Comparison of ENCODE assay signal across 1 cellular context in the genomic region with DNA sequence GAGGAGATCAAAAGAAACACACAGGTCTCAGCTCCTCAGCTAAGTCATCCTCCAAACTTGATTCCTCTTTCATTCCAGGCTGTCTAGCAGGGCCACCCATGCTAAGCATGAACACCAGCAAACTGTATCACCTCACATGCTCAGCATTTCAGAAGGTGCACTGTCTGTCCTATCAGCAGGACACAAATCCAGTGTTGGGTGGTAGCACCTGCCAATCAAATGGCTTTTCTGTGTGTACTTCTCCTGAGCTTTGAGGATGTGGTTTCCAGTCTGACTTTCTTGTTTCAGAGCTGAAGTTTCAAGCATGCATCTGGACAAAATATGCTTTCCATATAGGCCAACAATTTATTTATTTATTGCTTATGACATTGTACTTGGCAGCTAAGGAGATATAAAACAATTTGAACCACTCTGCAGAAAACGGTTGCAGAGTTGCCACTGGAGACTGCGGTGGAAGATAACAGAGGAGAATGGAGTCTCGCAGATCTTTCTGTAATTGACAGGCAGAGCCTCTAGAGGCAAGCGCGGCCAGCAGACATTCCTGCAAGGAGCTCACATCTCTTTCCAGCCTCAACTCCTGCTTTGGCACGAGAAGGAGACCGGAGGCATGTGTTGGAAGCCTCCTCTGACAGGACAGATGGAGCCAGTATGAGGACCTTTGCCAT.
TF ChIP-seq lines count a peak whose summit lies in the region.

No MANE protein-coding gene starts in this region.

TF ChIP-seq in H1, 55 proteins besides CTCF, POLR2A, EP300 and RAD21 (continued from another document):
- no peak for TF ChIP-seq TEAD4 (IDR thresholded peaks at IDR 0.05; ENCODE audit: low read depth, low read length)
- no peak for TF ChIP-seq GABPA (IDR thresholded peaks at IDR 0.05; ENCODE audit: borderline replicate concordance, insufficient read depth, low read length)
- TF ChIP-seq, protein P1, sequence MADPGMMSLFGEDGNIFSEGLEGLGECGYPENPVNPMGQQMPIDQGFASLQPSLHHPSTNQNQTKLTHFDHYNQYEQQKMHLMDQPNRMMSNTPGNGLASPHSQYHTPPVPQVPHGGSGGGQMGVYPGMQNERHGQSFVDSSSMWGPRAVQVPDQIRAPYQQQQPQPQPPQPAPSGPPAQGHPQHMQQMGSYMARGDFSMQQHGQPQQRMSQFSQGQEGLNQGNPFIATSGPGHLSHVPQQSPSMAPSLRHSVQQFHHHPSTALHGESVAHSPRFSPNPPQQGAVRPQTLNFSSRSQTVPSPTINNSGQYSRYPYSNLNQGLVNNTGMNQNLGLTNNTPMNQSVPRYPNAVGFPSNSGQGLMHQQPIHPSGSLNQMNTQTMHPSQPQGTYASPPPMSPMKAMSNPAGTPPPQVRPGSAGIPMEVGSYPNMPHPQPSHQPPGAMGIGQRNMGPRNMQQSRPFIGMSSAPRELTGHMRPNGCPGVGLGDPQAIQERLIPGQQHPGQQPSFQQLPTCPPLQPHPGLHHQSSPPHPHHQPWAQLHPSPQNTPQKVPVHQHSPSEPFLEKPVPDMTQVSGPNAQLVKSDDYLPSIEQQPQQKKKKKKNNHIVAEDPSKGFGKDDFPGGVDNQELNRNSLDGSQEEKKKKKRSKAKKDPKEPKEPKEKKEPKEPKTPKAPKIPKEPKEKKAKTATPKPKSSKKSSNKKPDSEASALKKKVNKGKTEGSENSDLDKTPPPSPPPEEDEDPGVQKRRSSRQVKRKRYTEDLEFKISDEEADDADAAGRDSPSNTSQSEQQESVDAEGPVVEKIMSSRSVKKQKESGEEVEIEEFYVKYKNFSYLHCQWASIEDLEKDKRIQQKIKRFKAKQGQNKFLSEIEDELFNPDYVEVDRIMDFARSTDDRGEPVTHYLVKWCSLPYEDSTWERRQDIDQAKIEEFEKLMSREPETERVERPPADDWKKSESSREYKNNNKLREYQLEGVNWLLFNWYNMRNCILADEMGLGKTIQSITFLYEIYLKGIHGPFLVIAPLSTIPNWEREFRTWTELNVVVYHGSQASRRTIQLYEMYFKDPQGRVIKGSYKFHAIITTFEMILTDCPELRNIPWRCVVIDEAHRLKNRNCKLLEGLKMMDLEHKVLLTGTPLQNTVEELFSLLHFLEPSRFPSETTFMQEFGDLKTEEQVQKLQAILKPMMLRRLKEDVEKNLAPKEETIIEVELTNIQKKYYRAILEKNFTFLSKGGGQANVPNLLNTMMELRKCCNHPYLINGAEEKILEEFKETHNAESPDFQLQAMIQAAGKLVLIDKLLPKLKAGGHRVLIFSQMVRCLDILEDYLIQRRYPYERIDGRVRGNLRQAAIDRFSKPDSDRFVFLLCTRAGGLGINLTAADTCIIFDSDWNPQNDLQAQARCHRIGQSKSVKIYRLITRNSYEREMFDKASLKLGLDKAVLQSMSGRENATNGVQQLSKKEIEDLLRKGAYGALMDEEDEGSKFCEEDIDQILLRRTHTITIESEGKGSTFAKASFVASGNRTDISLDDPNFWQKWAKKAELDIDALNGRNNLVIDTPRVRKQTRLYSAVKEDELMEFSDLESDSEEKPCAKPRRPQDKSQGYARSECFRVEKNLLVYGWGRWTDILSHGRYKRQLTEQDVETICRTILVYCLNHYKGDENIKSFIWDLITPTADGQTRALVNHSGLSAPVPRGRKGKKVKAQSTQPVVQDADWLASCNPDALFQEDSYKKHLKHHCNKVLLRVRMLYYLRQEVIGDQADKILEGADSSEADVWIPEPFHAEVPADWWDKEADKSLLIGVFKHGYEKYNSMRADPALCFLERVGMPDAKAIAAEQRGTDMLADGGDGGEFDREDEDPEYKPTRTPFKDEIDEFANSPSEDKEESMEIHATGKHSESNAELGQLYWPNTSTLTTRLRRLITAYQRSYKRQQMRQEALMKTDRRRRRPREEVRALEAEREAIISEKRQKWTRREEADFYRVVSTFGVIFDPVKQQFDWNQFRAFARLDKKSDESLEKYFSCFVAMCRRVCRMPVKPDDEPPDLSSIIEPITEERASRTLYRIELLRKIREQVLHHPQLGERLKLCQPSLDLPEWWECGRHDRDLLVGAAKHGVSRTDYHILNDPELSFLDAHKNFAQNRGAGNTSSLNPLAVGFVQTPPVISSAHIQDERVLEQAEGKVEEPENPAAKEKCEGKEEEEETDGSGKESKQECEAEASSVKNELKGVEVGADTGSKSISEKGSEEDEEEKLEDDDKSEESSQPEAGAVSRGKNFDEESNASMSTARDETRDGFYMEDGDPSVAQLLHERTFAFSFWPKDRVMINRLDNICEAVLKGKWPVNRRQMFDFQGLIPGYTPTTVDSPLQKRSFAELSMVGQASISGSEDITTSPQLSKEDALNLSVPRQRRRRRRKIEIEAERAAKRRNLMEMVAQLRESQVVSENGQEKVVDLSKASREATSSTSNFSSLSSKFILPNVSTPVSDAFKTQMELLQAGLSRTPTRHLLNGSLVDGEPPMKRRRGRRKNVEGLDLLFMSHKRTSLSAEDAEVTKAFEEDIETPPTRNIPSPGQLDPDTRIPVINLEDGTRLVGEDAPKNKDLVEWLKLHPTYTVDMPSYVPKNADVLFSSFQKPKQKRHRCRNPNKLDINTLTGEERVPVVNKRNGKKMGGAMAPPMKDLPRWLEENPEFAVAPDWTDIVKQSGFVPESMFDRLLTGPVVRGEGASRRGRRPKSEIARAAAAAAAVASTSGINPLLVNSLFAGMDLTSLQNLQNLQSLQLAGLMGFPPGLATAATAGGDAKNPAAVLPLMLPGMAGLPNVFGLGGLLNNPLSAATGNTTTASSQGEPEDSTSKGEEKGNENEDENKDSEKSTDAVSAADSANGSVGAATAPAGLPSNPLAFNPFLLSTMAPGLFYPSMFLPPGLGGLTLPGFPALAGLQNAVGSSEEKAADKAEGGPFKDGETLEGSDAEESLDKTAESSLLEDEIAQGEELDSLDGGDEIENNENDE (IDR thresholded peaks at IDR 0.05; ENCODE audit: insufficient replicate concordance, low read length), result no peak
- no peak for TF ChIP-seq KDM5A (IDR thresholded peaks at IDR 0.05; ENCODE audit: low read length)
